ENCODE assay signal across 8 cellular contexts in the genomic region with DNA sequence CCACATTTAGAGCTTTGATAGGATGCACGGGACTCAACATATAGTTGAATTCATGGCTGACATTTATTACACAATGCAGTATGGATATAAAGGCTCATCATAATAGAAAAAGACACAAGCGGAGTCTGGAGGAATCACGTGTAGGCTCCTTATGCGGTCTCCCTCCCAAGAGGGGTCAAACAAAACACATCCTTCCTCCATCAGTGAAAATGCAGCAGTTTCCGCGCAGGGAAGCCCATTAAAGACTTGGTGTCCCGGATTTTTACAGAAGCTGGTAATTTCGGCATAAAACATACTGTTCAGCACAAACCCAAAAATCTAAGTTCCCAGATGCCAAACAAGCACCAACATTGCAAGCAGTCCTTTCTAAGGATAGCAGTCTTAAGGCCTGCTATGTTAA. TPM values are rescaled to one million over a fixed set of nuclear protein-coding genes. Genes with fewer than 3 reads are reported as not detected.
DNase-seq lines count a peak whose midpoint lies in the region; ATAC-seq, FAIRE-seq and TF ChIP-seq lines count a peak whose summit lies in the region.

No MANE protein-coding gene starts in this region.

- H3K4me3 Mint-ChIP-seq in activated T-helper 2 cell treated with anti-CD3 and anti-CD28 coated beads, Interferon-gamma antibody, Interleukin-2, Interleukin-4, amounts not matched to agents 10 μg/mL and 5 μg/mL and 100 μg/mL, durations not matched to agents 14 hours and 24 hours and 36 hours (ENCODE audit: low read depth), result peak overlapping the region; percentile 97

- no peaks in the 10 kb centered on the region for H3K9me3 Mint-ChIP-seq in activated T-helper 2 cell treated with anti-CD3 and anti-CD28 coated beads, Interferon-gamma antibody, Interleukin-2, Interleukin-4, amounts not matched to agents 10 μg/mL and 5 μg/mL and 100 μg/mL, durations not matched to agents 14 hours and 24 hours and 36 hours

- DNase-seq in right atrium auricular region (ENCODE audit: low spot score) (no peak), left ventricle myocardium superior (no peak), keratinocyte (ENCODE audit: low read depth, low spot score) (no peak), aorta (no peak)
- no peak for DNase-seq in activated T-helper 2 cell treated with anti-CD3 and anti-CD28 coated beads, Interferon-gamma antibody, Interleukin-2, Interleukin-4, amounts not matched to agents 10 μg/mL and 5 μg/mL and 100 μg/mL, durations not matched to agents 14 hours and 24 hours and 36 hours (ENCODE audit: low spot score)
- no peak for DNase-seq in stimulated activated CD4-positive, alpha-beta T cell treated with anti-CD3 and anti-CD28 coated beads, Interleukin-2, amount 100 ng/mL, for 24 hours

- no peaks in the 10 kb centered on the region for H3K9me1 ChIP-seq in keratinocyte (ENCODE audit: control insufficient read depth, extremely low read depth, insufficient read depth, low read length)

- no peak overlapping the region for H2AFZ ChIP-seq in keratinocyte (ENCODE audit: control insufficient read depth, low read length)

- WGBS in aorta, 2 donors, result 73 to 83% methylated on average over 8 of the region's 8 CpGs

- peaks cover 25% of the 10 kb centered on the region for H3K4me1 Mint-ChIP-seq in activated T-helper 2 cell treated with anti-CD3 and anti-CD28 coated beads, Interferon-gamma antibody, Interleukin-2, Interleukin-4, amounts not matched to agents 10 μg/mL and 5 μg/mL and 100 μg/mL, durations not matched to agents 14 hours and 24 hours and 36 hours (ENCODE audit: low read depth)

- H3K9me3 ChIP-seq in right atrium auricular region (no peaks in the 10 kb centered on the region), keratinocyte (ENCODE audit: control insufficient read depth, low read depth, low read length) (no peaks in the 10 kb centered on the region), aorta (ENCODE audit: control insufficient read depth, low read length) (no peaks in the 10 kb centered on the region)

- H3K36me3 ChIP-seq in right atrium auricular region (no peaks in the 10 kb centered on the region), keratinocyte (ENCODE audit: control insufficient read depth in 2 of 2, extremely low read depth in 1 of 2, insufficient read depth in 2 of 2, low read length in 2 of 2) (peaks cover 0 to 6% of the 10 kb centered on the region in 2 experiments), aorta (ENCODE audit: control insufficient read depth in 1 of 2, insufficient read depth in 2 of 2, low read length in 1 of 2) (no peaks in the 10 kb centered on the region)

- intact Hi-C loops in left ventricle myocardium superior (cut with micrococcal nuclease) (no loop called here), aorta (cut with DNase I) (loop anchor here in 1 of 2 donors (5.0 kb wide), 1 partner anchor 82 kb away; no protein-coding TSS in a partner anchor)
- intact Hi-C loops in activated T-helper 2 cell treated with anti-CD3 and anti-CD28 coated beads, Interferon-gamma antibody, Interleukin-2, Interleukin-4, amounts not matched to agents 10 μg/mL and 5 μg/mL and 100 μg/mL, durations not matched to agents 14 hours and 24 hours and 36 hours (cut with micrococcal nuclease), result loop anchor here (2.0 to 10.0 kb wide), 2 partner anchors 179 to 565 kb away; no protein-coding TSS in a partner anchor

- H3K4me2 ChIP-seq in keratinocyte (ENCODE audit: control insufficient read depth, extremely low read depth, insufficient read depth, low read depth, low read length), result peak overlapping the region; percentile 73

- ATAC-seq in left ventricle myocardium superior, result no peak
- ATAC-seq in aorta (ENCODE audit: low FRiP score), result no peak
- ATAC-seq in HG02798 (IDR thresholded peaks at IDR 0.05; ENCODE audit: poor library complexity, unreplicated experiment), result no peak
- no peak for ATAC-seq in GM18873 (IDR thresholded peaks at IDR 0.05; ENCODE audit: low FRiP score, unreplicated experiment)

- dilution Hi-C loops in keratinocyte (cut with MboI; ENCODE audit: extremely low pct_ligation_motif_present, low sequenced_read_pairs), result no loop called here

- no peak overlapping the region for H3K27ac Mint-ChIP-seq in activated T-helper 2 cell treated with anti-CD3 and anti-CD28 coated beads, Interferon-gamma antibody, Interleukin-2, Interleukin-4, amounts not matched to agents 10 μg/mL and 5 μg/mL and 100 μg/mL, durations not matched to agents 14 hours and 24 hours and 36 hours

- H3K27me3 Mint-ChIP-seq in activated T-helper 2 cell treated with anti-CD3 and anti-CD28 coated beads, Interferon-gamma antibody, Interleukin-2, Interleukin-4, amounts not matched to agents 10 μg/mL and 5 μg/mL and 100 μg/mL, durations not matched to agents 14 hours and 24 hours and 36 hours (ENCODE audit: low read depth), result peaks cover 6% of the 10 kb centered on the region

- peaks cover 8% of the 10 kb centered on the region for H3K36me3 Mint-ChIP-seq in activated T-helper 2 cell treated with anti-CD3 and anti-CD28 coated beads, Interferon-gamma antibody, Interleukin-2, Interleukin-4, amounts not matched to agents 10 μg/mL and 5 μg/mL and 100 μg/mL, durations not matched to agents 14 hours and 24 hours and 36 hours (ENCODE audit: low read depth)

- H4K20me1 ChIP-seq in keratinocyte (ENCODE audit: control insufficient read depth, extremely low read depth, insufficient read depth, low read length), result no peaks in the 10 kb centered on the region

- H3K27ac ChIP-seq in right atrium auricular region, result no peak overlapping the region
- H3K27ac ChIP-seq in keratinocyte (ENCODE audit: control insufficient read depth, insufficient read depth, low read length), result no peak overlapping the region
- no peak overlapping the region for H3K27ac ChIP-seq in aorta (ENCODE audit: low read depth in 1 of 2, low read length in 2 of 2)

- TF ChIP-seq CTCF in right atrium auricular region (IDR thresholded peaks at IDR 0.05) (no peak), keratinocyte (optimal IDR thresholded peaks at IDR 0.05 in 1 of 3, IDR thresholded peaks at IDR 0.05 in 1 of 3, conservative IDR thresholded peaks at IDR 0.05 in 1 of 3; ENCODE audit: extremely low read depth in 1 of 3, insufficient read depth in 2 of 3, low read length in 3 of 3) (no peak)

- peaks cover 0 to 12% of the 10 kb centered on the region in 2 donors for H3K4me1 ChIP-seq in right atrium auricular region
- H3K4me1 ChIP-seq in keratinocyte (ENCODE audit: control insufficient read depth, extremely low read depth, insufficient read depth, low read length), result peaks cover 16% of the 10 kb centered on the region
- H3K4me1 ChIP-seq in aorta (ENCODE audit: control insufficient read depth in 1 of 2, insufficient read depth in 2 of 2, low read length in 2 of 2), result peaks cover 0 to 1% of the 10 kb centered on the region in 2 donors

- peak overlapping the region; percentile 64 to 88 for H3K4me3 ChIP-seq in right atrium auricular region
- peak overlapping the region; percentile 65 to 83 (median 78) for H3K4me3 ChIP-seq in keratinocyte (ENCODE audit: control insufficient read depth in 2 of 3, extremely low read depth in 1 of 3, insufficient read depth in 2 of 3, low read depth in 1 of 3, low read length in 3 of 3)
- H3K4me3 ChIP-seq in aorta (ENCODE audit: low read length in 2 of 2), result peak overlapping the region; percentile 4 to 29

- peaks cover 48% of the 10 kb centered on the region for H3K79me2 ChIP-seq in keratinocyte (ENCODE audit: control insufficient read depth, insufficient read depth, low read length)

- H3K9ac ChIP-seq in keratinocyte (ENCODE audit: control insufficient read depth, extremely low read depth, insufficient read depth, low read length), result peak overlapping the region; percentile 86

- peak; percentile 32 for FAIRE-seq in keratinocyte (lab: Jason Lieb, UNC)

- no peaks in the 10 kb centered on the region for H3K27me3 ChIP-seq in right atrium auricular region
- no peaks in the 10 kb centered on the region for H3K27me3 ChIP-seq in keratinocyte (ENCODE audit: control insufficient read depth, extremely low read depth, insufficient read depth, low read length)
- H3K27me3 ChIP-seq in aorta (ENCODE audit: control insufficient read depth in 1 of 2, insufficient read depth in 2 of 2, low read length in 1 of 2), result no peaks in the 10 kb centered on the region

RNA-seq across cellular contexts. Expression of a gene that starts 1.1 kb away (rescaled TPM):
- total RNA-seq in right atrium auricular region (10 to 100 TPM in 1 of 2 donors, 1 to 10 TPM in 1; 7.0 to 10.9 TPM), left ventricle myocardium superior (12.3 TPM), aorta (10 to 100 TPM; 17.6 to 18.2 TPM)
- total RNA-seq in activated T-helper 2 cell treated with anti-CD3 and anti-CD28 coated beads, Interferon-gamma antibody, Interleukin-2, Interleukin-4, amounts not matched to agents 10 μg/mL and 5 μg/mL and 100 μg/mL, durations not matched to agents 14 hours and 24 hours and 36 hours, result 15.6 and 16.8 TPM in 2 replicates
- polyA plus RNA-seq in keratinocyte (9.0 to 11.3 TPM (median 10.0 TPM) in 3 replicates), aorta (1 to 10 TPM; 4.6 to 5.6 TPM)
- 2.8 TPM for polyA plus RNA-seq in keratinocyte (2011; ENCODE audit: low read depth)
- 4.8 and 9.6 TPM in 2 replicates for polyA plus RNA-seq in keratinocyte (2011; cell fraction: cytosol; rRNA removed)
- polyA plus RNA-seq in keratinocyte (2011; cell fraction: nucleus; rRNA removed), result 26.4 and 33.5 TPM in 2 replicates
- 4.1 and 6.8 TPM in 2 replicates for polyA plus RNA-seq in keratinocyte (2012; ENCODE audit: low replicate concordance)
- 1.3 to 17.7 TPM (median 16.7 TPM) in 3 replicates for polyA minus RNA-seq in keratinocyte
- 11.9 TPM for polyA minus RNA-seq in keratinocyte (2011; cell fraction: cytosol; rRNA and poly(A)+ RNA removed)
- 9.8 and 27.0 TPM in 2 replicates for polyA minus RNA-seq in keratinocyte (2011; cell fraction: nucleus; rRNA and poly(A)+ RNA removed)

RNA-seq across cellular contexts. Expression of a gene that starts 54.4 kb away (rescaled TPM):
- total RNA-seq in right atrium auricular region (10 to 100 TPM; 17.6 to 23.1 TPM), left ventricle myocardium superior (16.9 TPM), aorta (10 to 100 TPM; 37.2 to 40.4 TPM)
- 49.2 and 52.1 TPM in 2 replicates for total RNA-seq in activated T-helper 2 cell treated with anti-CD3 and anti-CD28 coated beads, Interferon-gamma antibody, Interleukin-2, Interleukin-4, amounts not matched to agents 10 μg/mL and 5 μg/mL and 100 μg/mL, durations not matched to agents 14 hours and 24 hours and 36 hours
- polyA plus RNA-seq in keratinocyte (52.8 to 103 TPM (median 61.7 TPM) in 3 replicates), aorta (10 to 100 TPM; 24.4 to 38.2 TPM)
- 41.2 TPM for polyA plus RNA-seq in keratinocyte (2011; ENCODE audit: low read depth)
- 46.0 and 90.5 TPM in 2 replicates for polyA plus RNA-seq in keratinocyte (2011; cell fraction: cytosol; rRNA removed)
- 37.3 and 45.0 TPM in 2 replicates for polyA plus RNA-seq in keratinocyte (2011; cell fraction: nucleus; rRNA removed)
- polyA plus RNA-seq in keratinocyte (2012; ENCODE audit: low replicate concordance), result 35.7 and 57.6 TPM in 2 replicates
- polyA minus RNA-seq in keratinocyte, result 20.1 to 92.6 TPM (median 48.8 TPM) in 3 replicates
- polyA minus RNA-seq in keratinocyte (2011; cell fraction: cytosol; rRNA and poly(A)+ RNA removed), result 48.5 TPM
- polyA minus RNA-seq in keratinocyte (2011; cell fraction: nucleus; rRNA and poly(A)+ RNA removed), result 17.1 and 29.6 TPM in 2 replicates

Comparison
In these comparisons a context has a peak if more than half of its experiments do, and no peak if none do; other contexts are left out.
1. H3K4me3 ChIP-seq: peak in every context shown above with its lines; median percentile 78 in keratinocyte; 76 in right atrium auricular region; 16 in aorta.